10 cellular contexts compared by ENCODE assay signal in the genomic region with DNA sequence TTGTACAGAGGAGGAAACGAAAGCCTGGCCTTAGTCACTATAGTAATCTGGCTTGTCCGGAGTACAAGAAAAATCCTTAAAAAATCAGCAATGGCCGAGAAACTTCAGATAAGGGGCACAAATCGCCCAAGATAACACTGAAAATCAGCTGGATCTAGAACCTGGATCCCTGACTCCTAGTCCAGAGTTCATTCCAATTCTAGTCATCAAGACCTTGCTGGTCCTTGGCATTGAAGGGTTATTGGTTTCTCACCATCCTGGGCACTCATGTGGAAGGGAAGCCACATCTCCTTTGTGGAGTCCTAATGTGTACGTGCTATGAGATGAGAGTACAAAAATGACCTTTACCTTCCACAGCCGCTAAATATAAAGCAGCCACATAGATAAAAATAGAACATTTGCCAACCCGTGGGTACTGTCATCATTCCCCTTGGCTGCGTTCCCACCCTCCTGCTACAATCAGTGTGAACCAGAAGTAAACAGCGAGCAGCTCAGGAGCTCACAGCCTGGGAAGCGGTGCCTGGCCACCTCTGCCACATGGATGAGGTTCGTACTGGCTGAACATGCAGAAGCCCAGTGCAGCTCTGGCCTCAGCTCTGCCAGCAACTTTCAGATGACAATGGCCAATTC.
DNase-seq lines count a peak whose midpoint lies in the region; ATAC-seq and TF ChIP-seq lines count a peak whose summit lies in the region.
"Had no signal": no experiment of that assay in that cellular context is flagged by ENCODE, and none has a peak within 500 bp of the region (broad histone marks: within the 10 kb centered on the region; RNA-seq: fewer than 3 reads in every experiment).

No MANE protein-coding gene starts in this region.

- no peaks in the 10 kb centered on the region for H3K36me3 ChIP-seq in endodermal cell (ENCODE audit: control insufficient read depth, insufficient read depth, low read length)

- no peaks in the 10 kb centered on the region for H3K27me3 Mint-ChIP-seq in endodermal cell (ENCODE audit: insufficient read depth)
- peaks cover 17% of the 10 kb centered on the region for H3K27me3 Mint-ChIP-seq in activated CD8-positive, alpha-beta memory T cell treated with anti-CD3 and anti-CD28 coated beads, Interleukin-2, amount 10 ng/mL, durations not matched to agents 7 days and 5 days

- TF ChIP-seq CTCF in endodermal cell (conservative IDR thresholded peaks at IDR 0.05): no peak
- no peak for TF ChIP-seq CTCF in foreskin keratinocyte (conservative IDR thresholded peaks at IDR 0.05)

- ATAC-seq in GM18502 (IDR thresholded peaks at IDR 0.05; ENCODE audit: poor library complexity, unreplicated experiment): no peak
- ATAC-seq in activated CD8-positive, alpha-beta memory T cell treated with anti-CD3 and anti-CD28 coated beads, Interleukin-2, amount 10 ng/mL, durations not matched to agents 7 days and 5 days: no peak
- no peak for ATAC-seq in foreskin keratinocyte

- peaks cover 3% of the 10 kb centered on the region for H3K36me3 Mint-ChIP-seq in endodermal cell (ENCODE audit: low read depth)
- no peaks in the 10 kb centered on the region for H3K36me3 Mint-ChIP-seq in activated CD8-positive, alpha-beta memory T cell treated with anti-CD3 and anti-CD28 coated beads, Interleukin-2, amount 10 ng/mL, durations not matched to agents 7 days and 5 days
- H3K36me3 Mint-ChIP-seq: activated naive CD4-positive, alpha-beta T cell treated with anti-CD3 and anti-CD28 coated beads, Interleukin-2, amount 10 ng/mL, durations not matched to agents 7 days and 5 days had no signal

- DNase-seq in COLO829 (ENCODE audit: low spot score): peak; percentile 41
- DNase-seq in NCI-H446 (lab: John Stamatoyannopoulos, UW): peak; percentile 16 to 53
- DNase-seq in endodermal cell: peak; percentile 30
- DNase-seq in posterior cingulate gyrus: peak in 6 of 10 donors; percentile 57 to 92 (median 65)
- DNase-seq in activated CD8-positive, alpha-beta memory T cell treated with anti-CD3 and anti-CD28 coated beads, Interleukin-2, amount 10 ng/mL, durations not matched to agents 7 days and 5 days: no peak
- DNase-seq in foreskin keratinocyte: no peak
- no peak for DNase-seq in activated CD8-positive, alpha-beta memory T cell treated with anti-CD3 and anti-CD28 coated beads, Interleukin-2, amount 50 U/mL, for 48 hours
- DNase-seq: activated naive CD4-positive, alpha-beta T cell treated with anti-CD3 and anti-CD28 coated beads, Interleukin-2, amount 10 ng/mL, durations not matched to agents 7 days and 5 days; T-helper 1 cell had no signal

- H3K4me1 ChIP-seq in endodermal cell (ENCODE audit: control insufficient read depth, insufficient read depth, low read length) (no peaks in the 10 kb centered on the region), foreskin keratinocyte (peaks cover 8% of the 10 kb centered on the region)

- H3K9me3 ChIP-seq in endodermal cell (ENCODE audit: control insufficient read depth, low read length): no peaks in the 10 kb centered on the region

- H3K27ac ChIP-seq in endodermal cell (ENCODE audit: low read depth, low read length): no peak overlapping the region
- no peak overlapping the region for H3K27ac ChIP-seq in foreskin keratinocyte

- no peaks in the 10 kb centered on the region for H3K27me3 ChIP-seq in endodermal cell (ENCODE audit: control insufficient read depth, insufficient read depth, low read length, poor library complexity, severe bottlenecking)
- no peaks in the 10 kb centered on the region for H3K27me3 ChIP-seq in foreskin keratinocyte

- no peaks in the 10 kb centered on the region for H3K9me3 Mint-ChIP-seq in endodermal cell
- no peaks in the 10 kb centered on the region for H3K9me3 Mint-ChIP-seq in activated CD8-positive, alpha-beta memory T cell treated with anti-CD3 and anti-CD28 coated beads, Interleukin-2, amount 10 ng/mL, durations not matched to agents 7 days and 5 days (ENCODE audit: low read depth)
- H3K9me3 Mint-ChIP-seq: activated naive CD4-positive, alpha-beta T cell treated with anti-CD3 and anti-CD28 coated beads, Interleukin-2, amount 10 ng/mL, durations not matched to agents 7 days and 5 days had no signal

- CTCF ChIA-PET in activated CD8-positive, alpha-beta memory T cell treated with anti-CD3 and anti-CD28 coated beads, Interleukin-2, amount 10 ng/mL, durations not matched to agents 7 days and 5 days (lab: Charles Lee): interaction anchor here (1.4 kb wide), 1 partner anchor 13 kb away, joined by 3 read pairs; no protein-coding TSS in a partner anchor

- H3K9ac ChIP-seq in endodermal cell (ENCODE audit: extremely low read depth, low read length, poor library complexity, severe bottlenecking): no peak overlapping the region

- no peak overlapping the region for H3K4me3 Mint-ChIP-seq in endodermal cell
- H3K4me3 Mint-ChIP-seq in activated CD8-positive, alpha-beta memory T cell treated with anti-CD3 and anti-CD28 coated beads, Interleukin-2, amount 10 ng/mL, durations not matched to agents 7 days and 5 days: no peak overlapping the region
- H3K4me3 Mint-ChIP-seq: activated naive CD4-positive, alpha-beta T cell treated with anti-CD3 and anti-CD28 coated beads, Interleukin-2, amount 10 ng/mL, durations not matched to agents 7 days and 5 days had no signal

- 88 to 90% methylated on average over 7 to 11 of the region's 11 CpGs for WGBS in endodermal cell (ENCODE audit: insufficient coverage in 1 of 2, insufficient read length in 1 of 2), 2 experiments

- peaks cover 28% of the 10 kb centered on the region for H3K4me1 Mint-ChIP-seq in endodermal cell
- no peaks in the 10 kb centered on the region for H3K4me1 Mint-ChIP-seq in activated CD8-positive, alpha-beta memory T cell treated with anti-CD3 and anti-CD28 coated beads, Interleukin-2, amount 10 ng/mL, durations not matched to agents 7 days and 5 days
- H3K4me1 Mint-ChIP-seq: activated naive CD4-positive, alpha-beta T cell treated with anti-CD3 and anti-CD28 coated beads, Interleukin-2, amount 10 ng/mL, durations not matched to agents 7 days and 5 days had no signal

- no peak overlapping the region for H3K4me3 ChIP-seq in endodermal cell (ENCODE audit: low read length)

- intact Hi-C loops in posterior cingulate gyrus (cut with DNase I): no loop called here

- peak overlapping the region; percentile 46 for H3K27ac Mint-ChIP-seq in endodermal cell
- H3K27ac Mint-ChIP-seq in activated CD8-positive, alpha-beta memory T cell treated with anti-CD3 and anti-CD28 coated beads, Interleukin-2, amount 10 ng/mL, durations not matched to agents 7 days and 5 days: no peak overlapping the region
- H3K27ac Mint-ChIP-seq: activated naive CD4-positive, alpha-beta T cell treated with anti-CD3 and anti-CD28 coated beads, Interleukin-2, amount 10 ng/mL, durations not matched to agents 7 days and 5 days had no signal

Comparison
In these comparisons a context has a peak if more than half of its experiments do, and no peak if none do; other contexts are left out.
1. DNase-seq: peak in COLO829 (single experiment), NCI-H446 (2 of 2), endodermal cell (single experiment) and posterior cingulate gyrus (6 of 10); none in activated CD8-positive, alpha-beta memory T cell treated with anti-CD3 and anti-CD28 coated beads, Interleukin-2, amount 10 ng/mL, durations not matched to agents 7 days and 5 days (single experiment), foreskin keratinocyte (0 of 2) and activated CD8-positive, alpha-beta memory T cell treated with anti-CD3 and anti-CD28 coated beads, Interleukin-2, amount 50 U/mL, for 48 hours (single experiment).